Comparison of ENCODE assay signal across 22 cellular contexts in the genomic region with DNA sequence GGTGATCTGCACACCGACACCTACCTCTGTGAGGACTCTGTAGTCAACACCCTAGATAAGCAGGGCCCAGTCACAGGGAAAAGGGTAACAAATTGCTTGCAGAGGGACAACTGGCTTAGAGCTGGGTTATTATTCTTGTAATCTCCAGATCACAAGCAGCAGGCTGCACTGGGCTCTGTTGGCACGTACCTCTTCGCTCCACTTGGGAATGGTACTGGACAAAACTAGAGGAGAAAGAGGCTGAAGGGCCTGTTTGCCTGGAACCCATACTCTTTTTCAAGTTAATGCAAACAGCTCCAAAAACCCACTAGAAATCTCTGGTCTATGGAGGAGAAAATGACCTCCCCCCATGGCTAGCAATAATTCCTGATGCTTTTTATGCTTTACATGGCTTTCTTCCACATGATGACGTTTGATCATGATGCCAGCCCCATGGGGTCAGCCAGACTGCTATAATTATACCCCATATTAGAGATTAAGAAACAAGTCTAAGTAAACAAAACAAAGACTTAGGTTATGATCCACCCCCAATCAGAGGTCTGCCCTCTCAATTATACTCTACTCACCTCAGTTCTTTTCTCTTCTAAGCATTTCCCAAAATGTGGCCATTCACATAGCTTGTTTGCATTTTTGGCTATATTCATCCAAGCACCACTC.
DNase-seq lines count a peak whose midpoint lies in the region; TF ChIP-seq lines count a peak whose summit lies in the region.
"Had no signal": no experiment of that assay in that cellular context is flagged by ENCODE, and none has a peak within 500 bp of the region (broad histone marks: within the 10 kb centered on the region; RNA-seq: fewer than 3 reads in every experiment).

No MANE protein-coding gene starts in this region.

- no peak overlapping the region for H3K9ac ChIP-seq in SK-N-SH
- H3K9ac ChIP-seq: BLaER1 treated with 17β-estradiol and CSF1 and Interleukin-3, amounts not matched to agents 10 nM and 100 nM had no signal

- H3K4me3 ChIP-seq in osteoblast (ENCODE audit: insufficient read depth, low read length), result no peak overlapping the region
- H3K4me3 ChIP-seq in spleen, result no peak overlapping the region
- no peak overlapping the region for H3K4me3 ChIP-seq in SK-N-SH (ENCODE audit: low read depth in 2 of 2, low read length in 1 of 2)
- H3K4me3 ChIP-seq: A549; BLaER1 treated with 17β-estradiol and CSF1 and Interleukin-3, amounts not matched to agents 10 nM and 100 nM; GM23338 had no signal

- H3K79me2 ChIP-seq in osteoblast (ENCODE audit: insufficient read depth, low read length) (no peaks in the 10 kb centered on the region), SK-N-SH (ENCODE audit: insufficient read depth) (no peaks in the 10 kb centered on the region)

- no peak overlapping the region for H3K4me2 ChIP-seq in osteoblast (ENCODE audit: insufficient read depth, low read length)
- H3K4me2 ChIP-seq in SK-N-SH, result no peak overlapping the region
- H3K4me2 ChIP-seq: A549; BLaER1 treated with 17β-estradiol and CSF1 and Interleukin-3, amounts not matched to agents 10 nM and 100 nM; GM23338 had no signal

- intact Hi-C loops in spleen (cut with DNase I; ENCODE audit: low total_unique reads), result no loop called here

- TF ChIP-seq EP300 in SK-N-SH (IDR thresholded peaks at IDR 0.05; ENCODE audit: borderline replicate concordance in 1 of 2, low read depth in 1 of 2, low read length in 1 of 2), result no peak

- H3K9me3 ChIP-seq in osteoblast (ENCODE audit: low read depth, low read length) (no peaks in the 10 kb centered on the region), spleen (no peaks in the 10 kb centered on the region), SK-N-SH (no peaks in the 10 kb centered on the region)
- H3K9me3 ChIP-seq: A549, BE2C had no signal

- no peak for TF ChIP-seq RAD21 in SK-N-SH (IDR thresholded peaks at IDR 0.05; ENCODE audit: low read length)

- DNase-seq in NCI-H748 (lab: John Stamatoyannopoulos, UW; ENCODE audit: unreplicated experiment), result peak; percentile 19
- DNase-seq in NCI-H748 treated with DMSO at 0.1 percent for 48 hours (lab: John Stamatoyannopoulos, UW), result no peak
- DNase-seq in COR-L47 (lab: John Stamatoyannopoulos, UW), result peak; percentile 15
- DNase-seq in NCI-H69 (lab: John Stamatoyannopoulos, UW), result peak; percentile 92
- DNase-seq in osteoblast (ENCODE audit: insufficient read length, low spot score, missing footprints), result peak; percentile 56
- no peak for DNase-seq in spleen
- no peak for DNase-seq in SK-N-SH
- DNase-seq: 8988T; ACHN; AML-193; BE2C; Calu3; CD4-positive, alpha-beta T cell; CD8-positive, alpha-beta memory T cell; DMS53; DMS79 treated with DMSO at 0.1 percent for 48 hours; GF-D8; H9; HFFc6 had no signal

- 78 to 90% (median 80%) methylated on average over 4 of the region's 4 CpGs for WGBS in spleen, 5 donors
- 30% methylated on average over 2 of the region's 4 CpGs for WGBS in SK-N-SH (ENCODE audit: low lambda C conversion rate)

- H3K4me1 ChIP-seq in osteoblast (ENCODE audit: insufficient read depth, low read length), result no peaks in the 10 kb centered on the region
- H3K4me1 ChIP-seq in spleen, result no peaks in the 10 kb centered on the region
- H3K4me1 ChIP-seq in SK-N-SH (ENCODE audit: control insufficient read depth in 1 of 2, insufficient read depth in 2 of 2, low read depth in 1 of 2, low read length in 1 of 2), result peaks cover 1 to 10% of the 10 kb centered on the region in 2 experiments; a peak in 2 of 4 replicates
- H3K4me1 ChIP-seq: A549 had no signal

- CTCF ChIA-PET in SK-N-SH (lab: Yijun Ruan, JAX), result no interaction called here

- H2AFZ ChIP-seq in osteoblast (ENCODE audit: low read length) (no peak overlapping the region), SK-N-SH (ENCODE audit: low read depth) (no peak overlapping the region)

- no peaks in the 10 kb centered on the region for H3K9me2 ChIP-seq in SK-N-SH

- H3K36me3 ChIP-seq in osteoblast (ENCODE audit: insufficient read depth, low read length) (no peaks in the 10 kb centered on the region), spleen (no peaks in the 10 kb centered on the region), SK-N-SH (replicated peaks in 1 of 2; ENCODE audit: control insufficient read depth in 1 of 2, insufficient read depth in 2 of 2, low read length in 1 of 2) (no peaks in the 10 kb centered on the region)
- H3K36me3 ChIP-seq: BE2C; BLaER1 treated with 17β-estradiol and CSF1 and Interleukin-3, amounts not matched to agents 10 nM and 100 nM had no signal

- H3F3A ChIP-seq in SK-N-SH (replicated peaks; ENCODE audit: insufficient read depth), result no peaks in the 10 kb centered on the region

- no peaks in the 10 kb centered on the region for H3K27me3 ChIP-seq in osteoblast (ENCODE audit: insufficient read depth, low read length)
- peaks cover 0 to 1% (median 0%) of the 10 kb centered on the region in 7 donors for H3K27me3 ChIP-seq in spleen (replicated peaks in 1 of 7)
- H3K27me3 ChIP-seq in SK-N-SH (ENCODE audit: insufficient read depth), result no peaks in the 10 kb centered on the region
- H3K27me3 ChIP-seq: BE2C; BLaER1 treated with 17β-estradiol and CSF1 and Interleukin-3, amounts not matched to agents 10 nM and 100 nM had no signal

- H4K20me1 ChIP-seq in osteoblast (ENCODE audit: insufficient read depth, low read length), result no peaks in the 10 kb centered on the region
- H4K20me1 ChIP-seq in SK-N-SH (ENCODE audit: insufficient read depth), result no peaks in the 10 kb centered on the region
- H4K20me1 ChIP-seq: BLaER1 treated with 17β-estradiol and CSF1 and Interleukin-3, amounts not matched to agents 10 nM and 100 nM had no signal

- H3K27ac ChIP-seq in osteoblast (ENCODE audit: low read depth, low read length), result no peak overlapping the region
- no peak overlapping the region for H3K27ac ChIP-seq in spleen
- no peak overlapping the region for H3K27ac ChIP-seq in SK-N-SH (ENCODE audit: low read depth in 2 of 2, low read length in 1 of 2)
- H3K27ac ChIP-seq: A549; BLaER1 treated with 17β-estradiol and CSF1 and Interleukin-3, amounts not matched to agents 10 nM and 100 nM had no signal

- no peak for TF ChIP-seq CTCF in osteoblast (IDR thresholded peaks at IDR 0.05; ENCODE audit: extremely low read depth, low read depth, low read length)
- TF ChIP-seq CTCF in spleen (IDR thresholded peaks at IDR 0.05 in 8 of 11, conservative IDR thresholded peaks at IDR 0.05 in 3 of 11), result no peak
- no peak for TF ChIP-seq CTCF in SK-N-SH (IDR thresholded peaks at IDR 0.05)

- no peak for TF ChIP-seq POLR2A in spleen (IDR thresholded peaks at IDR 0.05)

- POLR2A ChIA-PET in SK-N-SH (lab: Yijun Ruan, JAX), result no interaction called here

TF ChIP-seq in SK-N-SH, 30 proteins besides CTCF, POLR2A, EP300 and RAD21:
- TF ChIP-seq RXRA (IDR thresholded peaks at IDR 0.05; ENCODE audit: borderline replicate concordance, low read depth) (no peak), SIN3A (IDR thresholded peaks at IDR 0.05; ENCODE audit: borderline replicate concordance, low read depth, low read length) (no peak), ZBTB33 (IDR thresholded peaks at IDR 0.05; ENCODE audit: borderline replicate concordance, low read depth) (no peak), MAX (IDR thresholded peaks at IDR 0.05; ENCODE audit: low read depth) (no peak)

Comparison
In these comparisons a context has a peak if more than half of its experiments do, and no peak if none do; other contexts are left out.
1. DNase-seq: peak in NCI-H748 (single experiment), COR-L47 (single experiment), NCI-H69 (single experiment) and osteoblast (single experiment); none in NCI-H748 treated with DMSO at 0.1 percent for 48 hours (single experiment), spleen (single experiment) and SK-N-SH (single experiment).